Comparison of ENCODE assay signal across 8 cellular contexts in genomic region chr21:15729346-15729673, GRCh38. TPM values are rescaled to one million over a fixed set of nuclear protein-coding genes. Genes with fewer than 3 reads are reported as not detected.
DNase-seq lines count a peak whose midpoint lies in the region; ATAC-seq and TF ChIP-seq lines count a peak whose summit lies in the region.

No MANE protein-coding gene starts in this region.

- H3K36me3 ChIP-seq in cardiac muscle cell = no peaks in the 10 kb centered on the region
- no peaks in the 10 kb centered on the region for H3K36me3 ChIP-seq in mesodermal cell (ENCODE audit: control insufficient read depth, insufficient read depth, low read length)
- no peaks in the 10 kb centered on the region for H3K36me3 ChIP-seq in urinary bladder (ENCODE audit: insufficient read depth)

- H3K9me3 Mint-ChIP-seq in MCF 10A (ENCODE audit: unreplicated experiment) = no peaks in the 10 kb centered on the region

- H3K4me1 ChIP-seq in cardiac muscle cell (ENCODE audit: low read depth) (peaks cover 5% of the 10 kb centered on the region), mesodermal cell (ENCODE audit: control insufficient read depth, insufficient read depth, low read length, poor library complexity, severe bottlenecking) (no peaks in the 10 kb centered on the region), urinary bladder (ENCODE audit: insufficient read depth) (no peaks in the 10 kb centered on the region)

- CTCF ChIA-PET in MCF 10A (lab: Yijun Ruan, JAX) = interaction anchor here (0.6 to 1.2 kb wide), 2 partner anchors 42 to 111 kb away, joined by 3 read pairs; no protein-coding TSS in a partner anchor

- H3K27me3 Mint-ChIP-seq in MCF 10A (ENCODE audit: insufficient read depth, unreplicated experiment) = no peaks in the 10 kb centered on the region

- 3 to 6% methylated on average over 7 of the region's 11 CpGs for WGBS in mesodermal cell (ENCODE audit: insufficient coverage in 2 of 2), 2 experiments
- 5% methylated on average over 11 of the region's 11 CpGs for whole genome bisulfite sequencing in urinary bladder

- DNase-seq in cardiac muscle cell (ENCODE audit: low read depth in 1 of 2, low spot score in 1 of 2) (no peak), cardiac septum (ENCODE audit: low spot score) (no peak), MCF 10A (ENCODE audit: unreplicated experiment) (peak; percentile 63), NCI-H187 (lab: John Stamatoyannopoulos, UW) (no peak), DMS153 treated with DMSO at 0.1 percent for 48 hours (lab: John Stamatoyannopoulos, UW; ENCODE audit: unreplicated experiment) (no peak)

- intact Hi-C loops in cardiac septum (cut with DNase I) = no loop called here
- intact Hi-C loops in MCF 10A (cut with micrococcal nuclease) = no loop called here

- no peaks in the 10 kb centered on the region for H3K36me3 Mint-ChIP-seq in MCF 10A (ENCODE audit: insufficient read depth, unreplicated experiment)

- ATAC-seq in HG03196 (IDR thresholded peaks at IDR 0.05; ENCODE audit: unreplicated experiment) = no peak

- H3K9me3 ChIP-seq in cardiac muscle cell (ENCODE audit: low read depth) = no peaks in the 10 kb centered on the region
- no peaks in the 10 kb centered on the region for H3K9me3 ChIP-seq in mesodermal cell (ENCODE audit: control insufficient read depth, low read length)

- H3K4me1 Mint-ChIP-seq in MCF 10A (ENCODE audit: insufficient read depth, unreplicated experiment) = peaks cover 11% of the 10 kb centered on the region

- no peaks in the 10 kb centered on the region for H3K27me3 ChIP-seq in cardiac muscle cell

- BruUV-seq in MCF 10A (replicated peaks; lab: Mats Ljungman, UMichigan) = no TSS peak

- TF ChIP-seq CTCF in cardiac muscle cell (IDR thresholded peaks at IDR 0.05; ENCODE audit: low read depth, low read length) (no peak), MCF 10A (IDR thresholded peaks at IDR 0.05; ENCODE audit: unreplicated experiment) (no peak)

- H3K4me3 Mint-ChIP-seq in MCF 10A (ENCODE audit: unreplicated experiment) = peak overlapping the region; percentile 90

- peak overlapping the region; percentile 74 for H3K27ac Mint-ChIP-seq in MCF 10A (ENCODE audit: low read depth, unreplicated experiment)

- peak overlapping the region; percentile 97 for H3K4me3 ChIP-seq in cardiac muscle cell
- peak overlapping the region; percentile 78 for H3K4me3 ChIP-seq in mesodermal cell (ENCODE audit: extremely low read depth, insufficient read depth, low read length, poor library complexity, severe bottlenecking)
- peak overlapping the region; percentile 97 for H3K4me3 ChIP-seq in urinary bladder (ENCODE audit: low read depth, low read length)

- POLR2A ChIA-PET in MCF 10A (lab: Yijun Ruan, JAX) = interaction anchor here (0.5 to 2.7 kb wide), 15 partner anchors 15 to 1569 kb away, joined by 3 to 16 read pairs (median 4); no protein-coding TSS in a partner anchor

- H3K27ac ChIP-seq in cardiac muscle cell (peak overlapping the region; percentile 97), mesodermal cell (ENCODE audit: low read depth, low read length, severe bottlenecking) (no peak overlapping the region), urinary bladder (ENCODE audit: low read depth) (peak overlapping the region; percentile 15)

RNA-seq across cellular contexts. Expression of gene USP25, which starts 0.5 kb away (rescaled TPM):
- total RNA-seq in cardiac muscle cell (24.6 and 39.0 TPM in 2 replicates), cardiac septum (45.7 TPM), MCF 10A (2022) (78.5 and 90.8 TPM in 2 replicates), urinary bladder (111 TPM)
- polyA plus RNA-seq in cardiac muscle cell (23.5 and 31.5 TPM in 2 replicates), urinary bladder (19.1 TPM)
- polyA plus RNA-seq in mesodermal cell (2013, experiment 1 of 2) = 19.0 TPM
- polyA plus RNA-seq in mesodermal cell (2013, experiment 2 of 2) = 21.8 TPM
